ENCODE assay signal across 18 cellular contexts in the genomic region with DNA sequence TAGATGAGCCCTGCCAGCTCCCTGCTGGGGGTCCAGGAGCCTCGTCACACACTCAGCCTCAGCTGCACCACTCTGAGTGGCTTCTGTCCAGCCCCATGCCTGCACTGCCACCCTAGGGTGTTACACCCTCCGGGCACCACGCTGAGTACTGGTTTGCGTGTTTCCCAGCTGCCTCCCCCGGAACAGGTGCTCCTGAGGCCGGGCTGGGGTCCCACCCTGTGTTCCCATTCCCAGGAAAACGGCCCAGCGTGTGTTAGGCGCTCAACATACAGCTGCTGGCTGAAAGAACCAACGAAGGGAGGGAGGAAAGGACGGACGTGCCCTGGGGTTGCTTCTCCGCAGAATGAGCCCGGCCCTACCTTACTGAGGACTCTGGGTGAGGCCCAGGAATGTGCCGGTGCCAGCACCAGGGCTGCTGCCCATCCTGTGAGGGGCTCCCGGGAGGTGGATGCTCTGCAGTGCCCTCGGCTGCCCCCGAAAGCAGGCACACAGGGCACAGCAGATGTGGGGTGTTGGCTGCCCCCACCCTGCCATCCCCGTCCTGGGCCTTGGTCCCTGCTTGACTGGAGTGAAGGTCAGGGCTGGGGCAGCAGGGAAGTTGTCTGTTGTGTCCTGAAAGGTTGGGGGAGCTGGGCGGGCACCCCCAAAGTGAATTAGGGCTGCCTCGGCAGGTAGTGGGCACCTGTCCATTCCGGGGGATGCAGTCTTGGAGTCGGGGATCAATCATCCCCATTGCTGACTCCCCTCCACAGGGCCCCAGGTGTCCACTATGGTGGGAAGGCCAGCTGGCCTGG. TPM values are rescaled to one million over a fixed set of nuclear protein-coding genes. Genes with fewer than 3 reads are reported as not detected.
DNase-seq lines count a peak whose midpoint lies in the region; ATAC-seq and TF ChIP-seq lines count a peak whose summit lies in the region.
"Had no signal": no experiment of that assay in that cellular context is flagged by ENCODE, and none has a peak within 500 bp of the region (broad histone marks: within the 10 kb centered on the region; RNA-seq: fewer than 3 reads in every experiment).

No MANE protein-coding gene starts in this region.

- intact Hi-C loops in transverse colon (cut with DNase I; ENCODE audit: low total_unique reads), result no loop called here

- no peak overlapping the region for H3K4me3 Mint-ChIP-seq in GM23338
- H3K4me3 Mint-ChIP-seq in glutamatergic neuron (ENCODE audit: unreplicated experiment), result no peak overlapping the region
- H3K4me3 Mint-ChIP-seq: activated naive CD4-positive, alpha-beta T cell treated with anti-CD3 and anti-CD28 coated beads for 36 hours; nephron; stimulated activated naive CD8-positive, alpha-beta T cell treated with anti-CD3 and anti-CD28 coated beads, Interleukin-15, amount 100 ng/mL, for 72 hours; T-helper 2 cell treated with Interferon-gamma antibody and Interleukin-4, amounts not matched to agents 5 μg/mL and 100 μg/mL, for 36 hours had no signal

- peaks cover 15% of the 10 kb centered on the region; the same call in 1 of the 2 replicates for H3K4me1 ChIP-seq in GM23338 (ENCODE audit: insufficient read depth)
- peaks cover 59% of the 10 kb centered on the region for H3K4me1 ChIP-seq in RWPE2 (ENCODE audit: insufficient read depth, poor library complexity, severe bottlenecking)
- H3K4me1 ChIP-seq in smooth muscle cell (ENCODE audit: low read depth), result peaks cover 13% of the 10 kb centered on the region
- H3K4me1 ChIP-seq in transverse colon, result peaks cover 16 to 33% (median 22%) of the 10 kb centered on the region in 4 donors
- H3K4me1 ChIP-seq: HAP-1 had no signal

- peaks cover 50% of the 10 kb centered on the region for H3K36me3 Mint-ChIP-seq in GM23338 (ENCODE audit: low read depth)
- H3K36me3 Mint-ChIP-seq in glutamatergic neuron (ENCODE audit: unreplicated experiment), result peaks cover 10% of the 10 kb centered on the region

- no peaks in the 10 kb centered on the region for H3K27me3 ChIP-seq in GM23338 (ENCODE audit: insufficient read depth)
- H3K27me3 ChIP-seq in RWPE2 (ENCODE audit: insufficient read depth, poor library complexity, severe bottlenecking), result no peaks in the 10 kb centered on the region
- no peaks in the 10 kb centered on the region for H3K27me3 ChIP-seq in smooth muscle cell (ENCODE audit: low read depth)
- no peaks in the 10 kb centered on the region for H3K27me3 ChIP-seq in transverse colon
- H3K27me3 ChIP-seq: SJSA1 had no signal

- H3F3A ChIP-seq in GM23338 (replicated peaks; ENCODE audit: low read depth), result peaks cover 18% of the 10 kb centered on the region
- no peaks in the 10 kb centered on the region for H3F3A ChIP-seq in smooth muscle cell (ENCODE audit: low read depth)

- H3K36me3 ChIP-seq in GM23338 (ENCODE audit: insufficient read depth) (peaks cover 10% of the 10 kb centered on the region), RWPE2 (ENCODE audit: low read depth) (peaks cover 86% of the 10 kb centered on the region), smooth muscle cell (ENCODE audit: low read depth) (no peaks in the 10 kb centered on the region), transverse colon (no peaks in the 10 kb centered on the region)
- H3K36me3 ChIP-seq: SJSA1 had no signal

- in situ Hi-C loops in transverse colon (cut with MboI; ENCODE audit: low pct_ligation_motif_present in 1 of 4, low pct_unique_long_range_greater_than_20kb in 1 of 4, low sequenced_read_pairs in 3 of 4), result no loop called here

- H4K20me1 ChIP-seq in GM23338 (replicated peaks; ENCODE audit: insufficient read depth), result peaks cover under 1% of the 10 kb centered on the region; the same call in 1 of the 2 replicates
- no peaks in the 10 kb centered on the region for H4K20me1 ChIP-seq in smooth muscle cell (ENCODE audit: low read depth)

- H3K9me3 ChIP-seq in RWPE2 (ENCODE audit: severe bottlenecking), result no peaks in the 10 kb centered on the region
- no peaks in the 10 kb centered on the region for H3K9me3 ChIP-seq in smooth muscle cell (replicated peaks; ENCODE audit: low read depth)
- H3K9me3 ChIP-seq in transverse colon, result no peaks in the 10 kb centered on the region
- H3K9me3 ChIP-seq: HAP-1, psoas muscle had no signal

- H3K9ac ChIP-seq in smooth muscle cell (ENCODE audit: low read depth), result no peak overlapping the region

- H3K79me2 ChIP-seq in GM23338 (replicated peaks; ENCODE audit: insufficient read depth), result peaks cover 21% of the 10 kb centered on the region
- no peaks in the 10 kb centered on the region for H3K79me2 ChIP-seq in smooth muscle cell (ENCODE audit: low read depth)

- no peaks in the 10 kb centered on the region for H3K9me2 ChIP-seq in GM23338 (ENCODE audit: insufficient read depth)

- H3K27ac ChIP-seq in GM23338 (ENCODE audit: low read depth), result peak overlapping the region; percentile 50; the same call in 1 of the 2 replicates
- peak overlapping the region; percentile 99 for H3K27ac ChIP-seq in RWPE2 (ENCODE audit: poor library complexity, severe bottlenecking)
- H3K27ac ChIP-seq in smooth muscle cell (ENCODE audit: low read depth), result peak overlapping the region; percentile 69
- H3K27ac ChIP-seq in transverse colon, result peak overlapping the region in 2 of 4 donors; percentile 33 to 63
- H3K27ac ChIP-seq: psoas muscle, SJSA1 had no signal

- H2AFZ ChIP-seq in GM23338 (no peak overlapping the region), smooth muscle cell (ENCODE audit: low read depth) (no peak overlapping the region)

- H3K9me3 Mint-ChIP-seq in GM23338 (peaks cover 24% of the 10 kb centered on the region), glutamatergic neuron (ENCODE audit: unreplicated experiment) (peaks cover 10% of the 10 kb centered on the region)

- TF ChIP-seq CTCF in GM23338 (conservative IDR thresholded peaks at IDR 0.05; ENCODE audit: low read depth in 2 of 2) (no peak), RWPE2 (IDR thresholded peaks at IDR 0.05; ENCODE audit: poor library complexity, severe bottlenecking) (peak; percentile 25), glutamatergic neuron (IDR thresholded peaks at IDR 0.05; ENCODE audit: partially characterized antibody, unreplicated experiment) (no peak), smooth muscle cell (IDR thresholded peaks at IDR 0.05; ENCODE audit: borderline replicate concordance, insufficient read depth, poor library complexity, severe bottlenecking) (no peak), foreskin fibroblast (IDR thresholded peaks at IDR 0.05; ENCODE audit: low read depth, low read length) (no peak), transverse colon (IDR thresholded peaks at IDR 0.05) (no peak)

- H3K4me3 ChIP-seq in GM23338, result no peak overlapping the region
- H3K4me3 ChIP-seq in RWPE2 (ENCODE audit: severe bottlenecking), result no peak overlapping the region
- H3K4me3 ChIP-seq in smooth muscle cell, result no peak overlapping the region
- H3K4me3 ChIP-seq in foreskin fibroblast (ENCODE audit: low read depth in 1 of 2, low read length in 2 of 2), result no peak overlapping the region
- H3K4me3 ChIP-seq in transverse colon, result no peak overlapping the region
- H3K4me3 ChIP-seq: HAP-1, lung, psoas muscle, SJSA1 had no signal

- H3K4me1 Mint-ChIP-seq in GM23338 (peaks cover 6% of the 10 kb centered on the region), glutamatergic neuron (ENCODE audit: low read depth, unreplicated experiment) (peaks cover 5% of the 10 kb centered on the region)
- H3K4me1 Mint-ChIP-seq: stimulated activated naive CD8-positive, alpha-beta T cell treated with anti-CD3 and anti-CD28 coated beads, Interleukin-15, amount 100 ng/mL, for 72 hours had no signal

- DNase-seq in GM23338 (ENCODE audit: low spot score), result no peak
- DNase-seq in RWPE2 (ENCODE audit: low spot score), result peak; percentile 88
- DNase-seq in glutamatergic neuron, result peak; percentile 11
- no peak for DNase-seq in smooth muscle cell (lab: John Stamatoyannopoulos, UW; ENCODE audit: unreplicated experiment)
- no peak for DNase-seq in cortex of kidney (lab: John Stamatoyannopoulos, UW)
- DNase-seq in foreskin fibroblast, result no peak
- no peak for DNase-seq in transverse colon
- DNase-seq: activated naive CD4-positive, alpha-beta T cell treated with anti-CD3 and anti-CD28 coated beads for 36 hours; NCI-H2227 treated with DMSO at 0.1 percent for 48 hours; stimulated activated naive CD8-positive, alpha-beta T cell treated with anti-CD3 and anti-CD28 coated beads, Interleukin-15, amount 100 ng/mL, for 72 hours had no signal

- H3K27me3 Mint-ChIP-seq in GM23338 (ENCODE audit: insufficient read depth, low read depth, poor library complexity) (peaks cover 11% of the 10 kb centered on the region), glutamatergic neuron (ENCODE audit: unreplicated experiment) (peaks cover 12% of the 10 kb centered on the region)
- H3K27me3 Mint-ChIP-seq: stimulated activated naive CD8-positive, alpha-beta T cell treated with anti-CD3 and anti-CD28 coated beads, Interleukin-15, amount 100 ng/mL, for 72 hours had no signal

- no peak overlapping the region for H3K4me2 ChIP-seq in GM23338
- H3K4me2 ChIP-seq in smooth muscle cell, result no peak overlapping the region

- H3K27ac Mint-ChIP-seq in GM23338 (no peak overlapping the region), glutamatergic neuron (ENCODE audit: unreplicated experiment) (no peak overlapping the region)
- H3K27ac Mint-ChIP-seq: activated naive CD4-positive, alpha-beta T cell treated with anti-CD3 and anti-CD28 coated beads for 36 hours; nephron; stimulated activated naive CD8-positive, alpha-beta T cell treated with anti-CD3 and anti-CD28 coated beads, Interleukin-15, amount 100 ng/mL, for 72 hours; T-helper 2 cell treated with Interferon-gamma antibody and Interleukin-4, amounts not matched to agents 5 μg/mL and 100 μg/mL, for 36 hours had no signal

- TF ChIP-seq EP300 in transverse colon (IDR thresholded peaks at IDR 0.05; ENCODE audit: low read depth), result no peak

- no peak for TF ChIP-seq POLR2A in transverse colon (IDR thresholded peaks at IDR 0.05)

- WGBS in smooth muscle cell (ENCODE audit: low lambda C conversion rate), result 89% methylated on average over 21 of the region's 23 CpGs
- 83% methylated on average over 23 of the region's 23 CpGs; no CpG with 5 or more reads in 1 of the 2 donors for WGBS in transverse colon (ENCODE audit: low coverage in 1 of 2), 2 donors

- no peak for ATAC-seq in GM23338
- peak; percentile 43 for ATAC-seq in RWPE2 (ENCODE audit: low read depth)
- no peak for ATAC-seq in HG02571 (IDR thresholded peaks at IDR 0.05; ENCODE audit: unreplicated experiment)
- ATAC-seq: activated CD4-positive, CD25-positive, alpha-beta regulatory T cell treated with anti-CD3 and anti-CD28 coated beads, Interleukin-2, amount 50 U/mL, for 24 hours; psoas muscle had no signal

RNA-seq across cellular contexts. Expression of a gene that starts 16.3 kb away (rescaled TPM):
- 215 and 298 TPM in 2 replicates for total RNA-seq in GM23338 (2014; rRNA removed; shearing (Covaris generic))
- polyA plus RNA-seq in GM23338 (2016; fragmentation: Nextera tagmentation; extraction: Ambion mirVana) (192 and 201 TPM in 2 replicates), smooth muscle cell (27.6 and 132 TPM in 2 replicates)
- total RNA-seq in glutamatergic neuron (ENCODE audit: unreplicated experiment) (724 TPM), smooth muscle cell (27.5 and 30.0 TPM in 2 replicates), transverse colon (100 to 1,000 TPM in 2 of 4 donors, 10 to 100 TPM in 2; 33.2 to 269 (median 91.3) TPM)

RNA-seq across cellular contexts. Expression of a gene that starts 36.1 kb away (rescaled TPM):
- total RNA-seq in GM23338 (2014; rRNA removed; shearing (Covaris generic)), result 759 and 964 TPM in 2 replicates
- polyA plus RNA-seq in GM23338 (2016; fragmentation: Nextera tagmentation; extraction: Ambion mirVana) (2,298 and 2,471 TPM in 2 replicates), smooth muscle cell (438 and 495 TPM in 2 replicates)
- total RNA-seq in glutamatergic neuron (ENCODE audit: unreplicated experiment) (829 TPM), smooth muscle cell (2,536 and 4,082 TPM in 2 replicates), transverse colon (1,000 to 10,000 TPM in 3 of 4 donors, 100 to 1,000 TPM in 1; 585 to 2,728 (median 1,375) TPM)

RNA-seq across cellular contexts. Expression of a gene that starts 48.0 kb away (rescaled TPM):
- total RNA-seq in GM23338 (2014; rRNA removed; shearing (Covaris generic)), result 223 and 243 TPM in 2 replicates
- 206 and 224 TPM in 2 replicates for polyA plus RNA-seq in GM23338 (2016; fragmentation: Nextera tagmentation; extraction: Ambion mirVana)
- 74.8 TPM for total RNA-seq in glutamatergic neuron (ENCODE audit: unreplicated experiment)
- total RNA-seq in smooth muscle cell, result 68.7 and 101 TPM in 2 replicates
- 121 and 126 TPM in 2 replicates for polyA plus RNA-seq in smooth muscle cell
- 100 to 1,000 TPM in 3 of 4 donors, 10 to 100 TPM in 1; 41.8 to 126 (median 109) TPM for total RNA-seq in transverse colon

RNA-seq across cellular contexts. Expression of a gene that starts 56.3 kb away (rescaled TPM):
- total RNA-seq in GM23338 (2014; rRNA removed; shearing (Covaris generic)), result 12.6 and 12.7 TPM in 2 replicates
- polyA plus RNA-seq in GM23338 (2016; fragmentation: Nextera tagmentation; extraction: Ambion mirVana) (4.3 and 5.1 TPM in 2 replicates), smooth muscle cell (7.4 and 13.7 TPM in 2 replicates)
- total RNA-seq in glutamatergic neuron (ENCODE audit: unreplicated experiment) (25.3 TPM), smooth muscle cell (5.2 and 7.6 TPM in 2 replicates), transverse colon (10 to 100 TPM in 1 of 4 donors, 1 to 10 TPM in 3; 3.7 to 10.1 (median 8.5) TPM)

Comparison
In these comparisons a context has a peak if more than half of its experiments do, and no peak if none do; other contexts are left out.
1. DNase-seq: peak in RWPE2 (single experiment) and glutamatergic neuron (single experiment); none in GM23338 (single experiment), smooth muscle cell (single experiment), cortex of kidney (single experiment), foreskin fibroblast (0 of 2) and transverse colon (single experiment).